Comparison of ENCODE assay signal across 8 cellular contexts in genomic region chr2:208255557-208256106, GRCh38. TPM values are rescaled to one million over a fixed set of nuclear protein-coding genes. Genes with fewer than 3 reads are reported as not detected.
DNase-seq lines count a peak whose midpoint lies in the region; ATAC-seq lines count a peak whose summit lies in the region.

No MANE protein-coding gene starts in this region.

- peak overlapping the region; percentile 76 for H3K27ac Mint-ChIP-seq in activated CD8-positive, alpha-beta memory T cell treated with anti-CD3 and anti-CD28 coated beads, Interleukin-2, amount 10 ng/mL, durations not matched to agents 7 days and 5 days
- peak overlapping the region; percentile 84 for H3K27ac Mint-ChIP-seq in memory B cell

- peak overlapping the region; percentile 99 for H3K4me3 Mint-ChIP-seq in activated CD8-positive, alpha-beta memory T cell treated with anti-CD3 and anti-CD28 coated beads, Interleukin-2, amount 10 ng/mL, durations not matched to agents 7 days and 5 days
- H3K4me3 Mint-ChIP-seq in memory B cell: peak overlapping the region; percentile 100

- no peaks in the 10 kb centered on the region for H3K27me3 Mint-ChIP-seq in activated CD8-positive, alpha-beta memory T cell treated with anti-CD3 and anti-CD28 coated beads, Interleukin-2, amount 10 ng/mL, durations not matched to agents 7 days and 5 days
- H3K27me3 Mint-ChIP-seq in memory B cell: no peaks in the 10 kb centered on the region

- H3K9ac ChIP-seq in adipocyte (ENCODE audit: low read length): peak overlapping the region; percentile 94

- no peak for DNase-seq in activated CD8-positive, alpha-beta memory T cell treated with anti-CD3 and anti-CD28 coated beads, Interleukin-2, amount 10 ng/mL, durations not matched to agents 7 days and 5 days
- DNase-seq in activated CD8-positive, alpha-beta memory T cell treated with anti-CD3 and anti-CD28 coated beads for 24 hours: no peak
- no peak for DNase-seq in adipocyte (ENCODE audit: low read depth)
- DNase-seq in memory B cell (ENCODE audit: low spot score in 2 of 2): no peak
- no peak for DNase-seq in dedifferentiated amniotic fluid mesenchymal stem cell (ENCODE audit: extremely low spot score)
- DNase-seq in NK-92 (lab: John Stamatoyannopoulos, UW; ENCODE audit: unreplicated experiment): no peak
- DNase-seq in NCI-H2081 (lab: John Stamatoyannopoulos, UW): no peak

- H3K4me1 ChIP-seq in adipocyte (ENCODE audit: control insufficient read depth, insufficient read depth, low read length): peaks cover 39% of the 10 kb centered on the region

- H3K4me1 Mint-ChIP-seq in activated CD8-positive, alpha-beta memory T cell treated with anti-CD3 and anti-CD28 coated beads, Interleukin-2, amount 10 ng/mL, durations not matched to agents 7 days and 5 days: peaks cover 21% of the 10 kb centered on the region
- peaks cover 16% of the 10 kb centered on the region for H3K4me1 Mint-ChIP-seq in memory B cell

- CTCF ChIA-PET in activated CD8-positive, alpha-beta memory T cell treated with anti-CD3 and anti-CD28 coated beads, Interleukin-2, amount 10 ng/mL, durations not matched to agents 7 days and 5 days (lab: Charles Lee): interaction anchor here (1.7 to 6.5 kb wide), 5 partner anchors 12 to 629 kb away, joined by 4 to 70 read pairs (median 13); partner anchors contain the start of gene PIKFYVE

- H3K4me3 ChIP-seq in adipocyte (ENCODE audit: low read length): peak overlapping the region; percentile 93

- peaks cover 23% of the 10 kb centered on the region for H3K36me3 Mint-ChIP-seq in activated CD8-positive, alpha-beta memory T cell treated with anti-CD3 and anti-CD28 coated beads, Interleukin-2, amount 10 ng/mL, durations not matched to agents 7 days and 5 days
- no peaks in the 10 kb centered on the region for H3K36me3 Mint-ChIP-seq in memory B cell

- peaks cover 28% of the 10 kb centered on the region for H3K36me3 ChIP-seq in adipocyte (ENCODE audit: control insufficient read depth, insufficient read depth, low read length, severe bottlenecking)

- ATAC-seq in activated CD8-positive, alpha-beta memory T cell treated with anti-CD3 and anti-CD28 coated beads, Interleukin-2, amount 10 ng/mL, durations not matched to agents 7 days and 5 days: no peak
- ATAC-seq in HG03135 (IDR thresholded peaks at IDR 0.05; ENCODE audit: unreplicated experiment) (peak; percentile 1), memory B cell (ENCODE audit: low read depth) (no peak)

- H3K9me3 Mint-ChIP-seq in activated CD8-positive, alpha-beta memory T cell treated with anti-CD3 and anti-CD28 coated beads, Interleukin-2, amount 10 ng/mL, durations not matched to agents 7 days and 5 days (ENCODE audit: low read depth): no peaks in the 10 kb centered on the region
- H3K9me3 Mint-ChIP-seq in memory B cell: no peaks in the 10 kb centered on the region

- no peaks in the 10 kb centered on the region for H3K9me3 ChIP-seq in adipocyte (ENCODE audit: control insufficient read depth, low read length)

- H3K27me3 ChIP-seq in adipocyte (replicated peaks; ENCODE audit: control insufficient read depth, insufficient read depth, low read length): no peaks in the 10 kb centered on the region

RNA-seq across cellular contexts. Expression of gene IDH1, which starts 0.8 kb away (rescaled TPM):
- total RNA-seq in activated CD8-positive, alpha-beta memory T cell treated with anti-CD3 and anti-CD28 coated beads, Interleukin-2, amount 10 ng/mL, durations not matched to agents 7 days and 5 days: 10 to 100 TPM; 39.7 to 45.6 TPM

RNA-seq across cellular contexts. Expression of gene PIKFYVE, which starts 10.4 kb away (rescaled TPM):
- 10 to 100 TPM; 27.3 to 32.6 TPM for total RNA-seq in activated CD8-positive, alpha-beta memory T cell treated with anti-CD3 and anti-CD28 coated beads, Interleukin-2, amount 10 ng/mL, durations not matched to agents 7 days and 5 days
